Comparison of ENCODE assay signal across 15 cellular contexts in the genomic region with DNA sequence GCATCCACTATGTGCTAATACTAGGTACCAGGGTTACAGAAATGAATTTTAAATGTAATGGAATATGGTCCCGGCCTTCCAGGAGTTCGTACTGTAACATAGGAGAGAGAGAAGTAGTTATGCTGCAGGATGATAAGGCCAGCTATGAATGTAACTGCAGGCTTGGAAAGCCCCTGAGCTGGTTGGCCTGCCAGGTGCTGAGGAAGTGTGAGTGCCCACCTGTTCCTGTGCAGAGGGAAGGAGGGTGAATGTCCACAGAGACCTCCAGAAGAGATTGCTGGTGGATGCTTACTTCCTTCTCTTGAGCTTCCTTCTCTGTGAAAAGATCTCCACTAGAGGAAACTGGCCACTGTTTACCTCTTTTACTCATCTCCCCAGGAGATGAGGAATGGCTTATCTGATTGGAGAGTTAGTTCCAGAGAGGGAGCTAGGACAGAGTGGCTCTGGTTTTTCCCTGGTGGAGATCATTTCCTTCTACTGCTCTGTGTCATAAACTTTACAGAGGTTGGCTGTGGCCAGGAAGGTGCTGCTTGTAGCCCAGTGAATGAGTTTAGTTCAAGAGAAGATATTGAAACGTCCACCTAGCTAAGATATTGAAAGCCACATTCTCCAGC.
DNase-seq lines count a peak whose midpoint lies in the region; ATAC-seq and TF ChIP-seq lines count a peak whose summit lies in the region.
"Had no signal": no experiment of that assay in that cellular context is flagged by ENCODE, and none has a peak within 500 bp of the region (broad histone marks: within the 10 kb centered on the region; RNA-seq: fewer than 3 reads in every experiment).

No MANE protein-coding gene starts in this region.

- H3K4me1 ChIP-seq in BLaER1 treated with 17β-estradiol and CSF1 and Interleukin-3, amounts not matched to agents 10 nM and 100 nM: peaks cover 43 to 63% (median 56%) of the 10 kb centered on the region in 10 experiments
- H3K4me1 ChIP-seq in PC-9 (replicated peaks; ENCODE audit: insufficient read depth): 0 out of 2 replicates have a peak, but pooled peaks cover 7% of the 10 kb centered on the region

- POLR2A ChIA-PET in PC-9 (lab: Charles Lee; ENCODE audit: unreplicated experiment): no interaction called here

- H3K4me2 ChIP-seq in BLaER1 treated with 17β-estradiol and CSF1 and Interleukin-3, amounts not matched to agents 10 nM and 100 nM: peak overlapping the region; percentile 12 to 71 (median 45); a peak in 20 of 22 replicates
- H3K4me2 ChIP-seq in PC-9: no peak overlapping the region

- H3F3A ChIP-seq in PC-9 (ENCODE audit: insufficient read depth, low read depth): no peaks in the 10 kb centered on the region

- TF ChIP-seq CTCF in PC-9 (conservative IDR thresholded peaks at IDR 0.05): no peak

- no peaks in the 10 kb centered on the region for H3K27me3 ChIP-seq in BLaER1 treated with 17β-estradiol and CSF1 and Interleukin-3, amounts not matched to agents 10 nM and 100 nM
- no peaks in the 10 kb centered on the region for H3K27me3 ChIP-seq in PC-9 (ENCODE audit: insufficient read depth, low read depth)

- CTCF ChIA-PET in PC-9 (lab: Charles Lee): no interaction called here

- H3K4me3 ChIP-seq in BLaER1 treated with 17β-estradiol and CSF1 and Interleukin-3, amounts not matched to agents 10 nM and 100 nM: no peak overlapping the region
- H3K4me3 ChIP-seq in PC-9: no peak overlapping the region
- H3K4me3 ChIP-seq: lower lobe of right lung, SK-N-MC had no signal

- no peaks in the 10 kb centered on the region for H3K79me2 ChIP-seq in PC-9 (ENCODE audit: low read depth)

- no peaks in the 10 kb centered on the region for H4K20me1 ChIP-seq in BLaER1 treated with 17β-estradiol and CSF1 and Interleukin-3, amounts not matched to agents 10 nM and 100 nM
- H4K20me1 ChIP-seq in PC-9 (ENCODE audit: insufficient read depth): no peaks in the 10 kb centered on the region

- intact Hi-C loops in PC-9 (cut with micrococcal nuclease; ENCODE audit: unreplicated experiment): loop anchor here (5.0 kb wide), 1 partner anchor 527 kb away; no protein-coding TSS in a partner anchor

- no peaks in the 10 kb centered on the region; a peak in 1 of 22 replicates for H3K36me3 ChIP-seq in BLaER1 treated with 17β-estradiol and CSF1 and Interleukin-3, amounts not matched to agents 10 nM and 100 nM
- no peaks in the 10 kb centered on the region for H3K36me3 ChIP-seq in PC-9 (ENCODE audit: low read depth)
- H3K36me3 ChIP-seq: lower lobe of right lung, neutrophil had no signal

- BruUV-seq in PC-9 (replicated peaks; lab: Mats Ljungman, UMichigan): no TSS peak

- no peak overlapping the region for H3K9ac ChIP-seq in BLaER1 treated with 17β-estradiol and CSF1 and Interleukin-3, amounts not matched to agents 10 nM and 100 nM

- DNase-seq in dermis blood vessel endothelial cell (peak; percentile 16), HT-29 (ENCODE audit: low spot score) (no peak), medulla oblongata (ENCODE audit: extremely low spot score) (no peak), PC-9 (no peak)
- DNase-seq in stimulated activated CD8-positive, alpha-beta memory T cell treated with anti-CD3 and anti-CD28 coated beads, Interleukin-4, amount 100 ng/mL, for 48 hours: no peak
- DNase-seq: activated effector memory CD4-positive, alpha-beta T cell treated with Interleukin-2 at 50 U/mL for 16 hours; aorta; lower lobe of right lung; NCI-H1092 treated with DMSO at 0.1 percent for 48 hours; stimulated activated naive CD8-positive, alpha-beta T cell treated with anti-CD3 and anti-CD28 coated beads, Interleukin-15, amount 100 ng/mL, for 72 hours had no signal

- peak overlapping the region in 3 of 11 experiments; percentile 8 to 44 (median 42); a peak in 5 of 22 replicates for H3K27ac ChIP-seq in BLaER1 treated with 17β-estradiol and CSF1 and Interleukin-3, amounts not matched to agents 10 nM and 100 nM
- no peak overlapping the region for H3K27ac ChIP-seq in PC-9
- H3K27ac ChIP-seq: lower lobe of right lung, neutrophil, SK-N-MC had no signal

- H2AFZ ChIP-seq in PC-9: no peak overlapping the region

- H3K9me3 ChIP-seq in BLaER1 treated with 17β-estradiol and CSF1 and Interleukin-3, amounts not matched to agents 10 nM and 100 nM (replicated peaks in 1 of 11): peaks cover 13 to 18% (median 14%) of the 10 kb centered on the region in 11 experiments; a peak in 21 of 22 replicates
- no peaks in the 10 kb centered on the region for H3K9me3 ChIP-seq in PC-9 (ENCODE audit: insufficient read depth, low read depth)
- H3K9me3 ChIP-seq: lower lobe of right lung, neutrophil had no signal

- H3K9me2 ChIP-seq in PC-9 (ENCODE audit: insufficient read depth): no peaks in the 10 kb centered on the region

- peak; percentile 26 for ATAC-seq in GM18909 (IDR thresholded peaks at IDR 0.05; ENCODE audit: poor library complexity, unreplicated experiment)
- peak; percentile 26 for ATAC-seq in HG02870 (IDR thresholded peaks at IDR 0.05; ENCODE audit: unreplicated experiment)
- ATAC-seq: lower lobe of right lung; stimulated activated naive CD8-positive, alpha-beta T cell treated with anti-CD3 and anti-CD28 coated beads, Interleukin-15, amount 100 ng/mL, for 72 hours had no signal
